In genomic region chr19:41904118-41904870, GRCh38 we compare ENCODE assay signal across 1 cellular context.
TF ChIP-seq lines count a peak whose summit lies in the region.

No MANE protein-coding gene starts in this region.

TF ChIP-seq in HepG2, 621 proteins besides CTCF, POLR2A, EP300 and RAD21 (continued from another document and continues in another):
- 0 out of 2 replicates have a peak, but pooled peaks have one; percentile 45 for TF ChIP-seq ZHX2 (IDR thresholded peaks at IDR 0.05; ENCODE audit: low read depth)
- TF ChIP-seq ZHX2 (CRISPR knock-in tag; IDR thresholded peaks at IDR 0.05; ENCODE audit: borderline replicate concordance), result no peak
- no peak for TF ChIP-seq POLR2AphosphoS5 (IDR thresholded peaks at IDR 0.05; ENCODE audit: low read depth, low read length)
- TF ChIP-seq PAWR (CRISPR knock-in tag; IDR thresholded peaks at IDR 0.05; ENCODE audit: borderline replicate concordance), result no peak
- TF ChIP-seq RARA (CRISPR knock-in tag; IDR thresholded peaks at IDR 0.05), result peak; percentile 63; the same call in 1 of the 2 replicates
- TF ChIP-seq ZNF772 (CRISPR knock-in tag; IDR thresholded peaks at IDR 0.05), result peak; percentile 54; the same call in 1 of the 2 replicates
- no peak for TF ChIP-seq SMARCC2 (IDR thresholded peaks at IDR 0.05)
- no peak for TF ChIP-seq ZNF775 (CRISPR knock-in tag; IDR thresholded peaks at IDR 0.05; ENCODE audit: borderline replicate concordance)
- no peak for TF ChIP-seq ZNF75D (CRISPR knock-in tag; IDR thresholded peaks at IDR 0.05; ENCODE audit: borderline replicate concordance)
- TF ChIP-seq TIGD3 (CRISPR knock-in tag; IDR thresholded peaks at IDR 0.05; ENCODE audit: borderline replicate concordance), result no peak
- no peak for TF ChIP-seq ZNF839 (CRISPR knock-in tag; IDR thresholded peaks at IDR 0.05; ENCODE audit: borderline replicate concordance)
- TF ChIP-seq ZNF660 (CRISPR knock-in tag; IDR thresholded peaks at IDR 0.05; ENCODE audit: borderline replicate concordance, low read depth), result no peak
- no peak for TF ChIP-seq KIAA2018 (CRISPR knock-in tag; IDR thresholded peaks at IDR 0.05; ENCODE audit: borderline replicate concordance)
- TF ChIP-seq DNMT1 (CRISPR knock-in tag; IDR thresholded peaks at IDR 0.05), result no peak
- TF ChIP-seq, protein P1, sequence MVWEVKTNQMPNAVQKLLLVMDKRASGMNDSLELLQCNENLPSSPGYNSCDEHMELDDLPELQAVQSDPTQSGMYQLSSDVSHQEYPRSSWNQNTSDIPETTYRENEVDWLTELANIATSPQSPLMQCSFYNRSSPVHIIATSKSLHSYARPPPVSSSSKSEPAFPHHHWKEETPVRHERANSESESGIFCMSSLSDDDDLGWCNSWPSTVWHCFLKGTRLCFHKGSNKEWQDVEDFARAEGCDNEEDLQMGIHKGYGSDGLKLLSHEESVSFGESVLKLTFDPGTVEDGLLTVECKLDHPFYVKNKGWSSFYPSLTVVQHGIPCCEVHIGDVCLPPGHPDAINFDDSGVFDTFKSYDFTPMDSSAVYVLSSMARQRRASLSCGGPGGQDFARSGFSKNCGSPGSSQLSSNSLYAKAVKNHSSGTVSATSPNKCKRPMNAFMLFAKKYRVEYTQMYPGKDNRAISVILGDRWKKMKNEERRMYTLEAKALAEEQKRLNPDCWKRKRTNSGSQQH (CRISPR knock-in tag; IDR thresholded peaks at IDR 0.05; ENCODE audit: low read depth), result no peak
- TF ChIP-seq ZNF121 (CRISPR knock-in tag; IDR thresholded peaks at IDR 0.05), result no peak
- no peak for TF ChIP-seq ZKSCAN1 (IDR thresholded peaks at IDR 0.05; ENCODE audit: low read length)
- TF ChIP-seq, protein P2, sequence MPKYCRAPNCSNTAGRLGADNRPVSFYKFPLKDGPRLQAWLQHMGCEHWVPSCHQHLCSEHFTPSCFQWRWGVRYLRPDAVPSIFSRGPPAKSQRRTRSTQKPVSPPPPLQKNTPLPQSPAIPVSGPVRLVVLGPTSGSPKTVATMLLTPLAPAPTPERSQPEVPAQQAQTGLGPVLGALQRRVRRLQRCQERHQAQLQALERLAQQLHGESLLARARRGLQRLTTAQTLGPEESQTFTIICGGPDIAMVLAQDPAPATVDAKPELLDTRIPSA (CRISPR knock-in tag; IDR thresholded peaks at IDR 0.05; ENCODE audit: borderline replicate concordance), result no peak
- TF ChIP-seq ATAD3A (CRISPR knock-in tag; IDR thresholded peaks at IDR 0.05), result no peak
- TF ChIP-seq, protein P3, sequence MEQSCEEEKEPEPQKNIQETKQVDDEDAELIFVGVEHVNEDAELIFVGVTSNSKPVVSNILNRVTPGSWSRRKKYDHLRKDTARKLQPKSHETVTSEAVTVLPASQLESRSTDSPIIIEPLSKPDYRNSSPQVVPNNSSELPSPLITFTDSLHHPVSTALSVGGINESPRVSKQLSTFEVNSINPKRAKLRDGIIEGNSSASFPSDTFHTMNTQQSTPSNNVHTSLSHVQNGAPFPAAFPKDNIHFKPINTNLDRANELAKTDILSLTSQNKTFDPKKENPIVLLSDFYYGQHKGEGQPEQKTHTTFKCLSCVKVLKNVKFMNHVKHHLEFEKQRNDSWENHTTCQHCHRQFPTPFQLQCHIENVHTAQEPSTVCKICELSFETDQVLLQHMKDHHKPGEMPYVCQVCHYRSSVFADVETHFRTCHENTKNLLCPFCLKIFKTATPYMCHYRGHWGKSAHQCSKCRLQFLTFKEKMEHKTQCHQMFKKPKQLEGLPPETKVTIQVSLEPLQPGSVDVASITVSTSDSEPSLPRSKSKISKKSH (CRISPR knock-in tag; IDR thresholded peaks at IDR 0.05; ENCODE audit: borderline replicate concordance), result no peak
- TF ChIP-seq TERF1 (CRISPR knock-in tag; IDR thresholded peaks at IDR 0.05), result no peak
- no peak for TF ChIP-seq SATB2 (CRISPR knock-in tag; IDR thresholded peaks at IDR 0.05)
- no peak for TF ChIP-seq ZNF17 (CRISPR knock-in tag; IDR thresholded peaks at IDR 0.05)
- no peak for TF ChIP-seq ZNF83 (CRISPR knock-in tag; IDR thresholded peaks at IDR 0.05; ENCODE audit: borderline replicate concordance)
- peak; percentile 49; the same call in 1 of the 2 replicates for TF ChIP-seq SALL1 (CRISPR knock-in tag; IDR thresholded peaks at IDR 0.05)
- no peak for TF ChIP-seq ZNF619 (CRISPR knock-in tag; IDR thresholded peaks at IDR 0.05)
- no peak for TF ChIP-seq ZNF44 (CRISPR knock-in tag; IDR thresholded peaks at IDR 0.05)
- TF ChIP-seq CENPBD1 (CRISPR knock-in tag; IDR thresholded peaks at IDR 0.05; ENCODE audit: borderline replicate concordance, low read depth), result no peak
- TF ChIP-seq ZNF430 (CRISPR knock-in tag; IDR thresholded peaks at IDR 0.05), result no peak
- no peak for TF ChIP-seq SNAPC2 (CRISPR knock-in tag; IDR thresholded peaks at IDR 0.05)
- TF ChIP-seq ETS1 (CRISPR knock-in tag; IDR thresholded peaks at IDR 0.05), result no peak
- TF ChIP-seq, protein P4, sequence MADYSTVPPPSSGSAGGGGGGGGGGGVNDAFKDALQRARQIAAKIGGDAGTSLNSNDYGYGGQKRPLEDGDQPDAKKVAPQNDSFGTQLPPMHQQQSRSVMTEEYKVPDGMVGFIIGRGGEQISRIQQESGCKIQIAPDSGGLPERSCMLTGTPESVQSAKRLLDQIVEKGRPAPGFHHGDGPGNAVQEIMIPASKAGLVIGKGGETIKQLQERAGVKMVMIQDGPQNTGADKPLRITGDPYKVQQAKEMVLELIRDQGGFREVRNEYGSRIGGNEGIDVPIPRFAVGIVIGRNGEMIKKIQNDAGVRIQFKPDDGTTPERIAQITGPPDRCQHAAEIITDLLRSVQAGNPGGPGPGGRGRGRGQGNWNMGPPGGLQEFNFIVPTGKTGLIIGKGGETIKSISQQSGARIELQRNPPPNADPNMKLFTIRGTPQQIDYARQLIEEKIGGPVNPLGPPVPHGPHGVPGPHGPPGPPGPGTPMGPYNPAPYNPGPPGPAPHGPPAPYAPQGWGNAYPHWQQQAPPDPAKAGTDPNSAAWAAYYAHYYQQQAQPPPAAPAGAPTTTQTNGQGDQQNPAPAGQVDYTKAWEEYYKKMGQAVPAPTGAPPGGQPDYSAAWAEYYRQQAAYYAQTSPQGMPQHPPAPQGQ (CRISPR knock-in tag; IDR thresholded peaks at IDR 0.05; ENCODE audit: borderline replicate concordance), result no peak
- TF ChIP-seq ZNF451 (CRISPR knock-in tag; IDR thresholded peaks at IDR 0.05), result no peak
